ENCODE assay signal across 17 cellular contexts in genomic region chr5:32279786-32280185, GRCh38. TPM values are rescaled to one million over a fixed set of nuclear protein-coding genes. Genes with fewer than 3 reads are reported as not detected.
DNase-seq lines count a peak whose midpoint lies in the region; ATAC-seq and TF ChIP-seq lines count a peak whose summit lies in the region.
"Had no signal": no experiment of that assay in that cellular context is flagged by ENCODE, and none has a peak within 500 bp of the region (broad histone marks: within the 10 kb centered on the region; RNA-seq: fewer than 3 reads in every experiment).

No MANE protein-coding gene starts in this region.

- POLR2A ChIA-PET in CD8-positive, alpha-beta T cell (lab: Charles Lee): no interaction called here
- POLR2A ChIA-PET in naive thymus-derived CD4-positive, alpha-beta T cell (lab: Charles Lee): interaction anchor here (0.6 kb wide), 1 partner anchor 1568 kb away, joined by 4 read pairs; no protein-coding TSS in a partner anchor

- H3K4me3 Mint-ChIP-seq in CD8-positive, alpha-beta T cell: no peak overlapping the region
- no peak overlapping the region for H3K4me3 Mint-ChIP-seq in activated T-helper 2 cell treated with anti-CD3 and anti-CD28 coated beads, Interferon-gamma antibody, Interleukin-2, Interleukin-4, amounts not matched to agents 10 μg/mL and 5 μg/mL and 100 μg/mL, durations not matched to agents 14 hours and 24 hours and 36 hours (ENCODE audit: low read depth)
- peak overlapping the region in 1 of 10 donors; percentile 33 for H3K4me3 Mint-ChIP-seq in naive thymus-derived CD4-positive, alpha-beta T cell
- H3K4me3 Mint-ChIP-seq: activated naive CD4-positive, alpha-beta T cell treated with anti-CD3 and anti-CD28 coated beads, Interleukin-2, amount 50 U/mL, for 24 hours; neural crest cell had no signal

- H3K36me3 Mint-ChIP-seq in CD8-positive, alpha-beta T cell: peaks cover 37% of the 10 kb centered on the region
- H3K36me3 Mint-ChIP-seq in activated T-helper 2 cell treated with anti-CD3 and anti-CD28 coated beads, Interferon-gamma antibody, Interleukin-2, Interleukin-4, amounts not matched to agents 10 μg/mL and 5 μg/mL and 100 μg/mL, durations not matched to agents 14 hours and 24 hours and 36 hours (ENCODE audit: low read depth): peaks cover 43% of the 10 kb centered on the region
- H3K36me3 Mint-ChIP-seq in naive thymus-derived CD4-positive, alpha-beta T cell: peaks cover 0 to 40% (median 6%) of the 10 kb centered on the region in 5 donors

- no peak for TF ChIP-seq CTCF in CD8-positive, alpha-beta T cell (IDR thresholded peaks at IDR 0.05)
- no peak for TF ChIP-seq CTCF in KMS-11 (conservative IDR thresholded peaks at IDR 0.05; ENCODE audit: low read depth, low read length)

- H3K4me1 ChIP-seq in CD8-positive, alpha-beta T cell (ENCODE audit: insufficient read depth, low read length): peaks cover 12% of the 10 kb centered on the region
- peaks cover 92% of the 10 kb centered on the region for H3K4me1 ChIP-seq in KMS-11 (ENCODE audit: low read depth, poor library complexity, severe bottlenecking)
- peaks cover 7 to 21% of the 10 kb centered on the region in 2 donors for H3K4me1 ChIP-seq in naive thymus-derived CD4-positive, alpha-beta T cell (ENCODE audit: control insufficient read depth in 2 of 2, insufficient read depth in 2 of 2, low read length in 2 of 2)

- peak overlapping the region; percentile 52 for H3K4me2 ChIP-seq in KMS-11

- H3K9me3 ChIP-seq in CD8-positive, alpha-beta T cell (ENCODE audit: low read length): no peaks in the 10 kb centered on the region
- no peaks in the 10 kb centered on the region for H3K9me3 ChIP-seq in naive thymus-derived CD4-positive, alpha-beta T cell (ENCODE audit: control insufficient read depth in 2 of 3, low read length in 3 of 3)
- H3K9me3 ChIP-seq in MG63: no peaks in the 10 kb centered on the region
- H3K9me3 ChIP-seq: body of pancreas, tibial nerve had no signal

- no peaks in the 10 kb centered on the region for H3K9me3 Mint-ChIP-seq in CD8-positive, alpha-beta T cell
- no peaks in the 10 kb centered on the region for H3K9me3 Mint-ChIP-seq in activated T-helper 2 cell treated with anti-CD3 and anti-CD28 coated beads, Interferon-gamma antibody, Interleukin-2, Interleukin-4, amounts not matched to agents 10 μg/mL and 5 μg/mL and 100 μg/mL, durations not matched to agents 14 hours and 24 hours and 36 hours
- H3K9me3 Mint-ChIP-seq in naive thymus-derived CD4-positive, alpha-beta T cell: peaks cover 0 to 4% (median 0%) of the 10 kb centered on the region in 11 donors
- H3K9me3 Mint-ChIP-seq: activated naive CD4-positive, alpha-beta T cell treated with anti-CD3 and anti-CD28 coated beads, Interleukin-2, amount 50 U/mL, for 24 hours; neural crest cell had no signal

- peaks cover 27% of the 10 kb centered on the region; the same call in 1 of the 2 replicates for H3K79me2 ChIP-seq in KMS-11 (ENCODE audit: insufficient read depth, low read depth)

- CTCF ChIA-PET in CD8-positive, alpha-beta T cell (lab: Charles Lee): interaction anchor here (1.3 to 1.4 kb wide), 2 partner anchors 47 to 50 kb away, joined by 3 to 4 read pairs; no protein-coding TSS in a partner anchor
- CTCF ChIA-PET in naive thymus-derived CD4-positive, alpha-beta T cell (lab: Charles Lee): no interaction called here

- no peaks in the 10 kb centered on the region for H3K36me3 ChIP-seq in CD8-positive, alpha-beta T cell (ENCODE audit: insufficient read depth, low read length)
- H3K36me3 ChIP-seq in KMS-11 (ENCODE audit: insufficient read depth) (no peaks in the 10 kb centered on the region), MG63 (peaks cover 13% of the 10 kb centered on the region)
- peaks cover 0 to 6% (median 0%) of the 10 kb centered on the region in 3 experiments for H3K36me3 ChIP-seq in naive thymus-derived CD4-positive, alpha-beta T cell (ENCODE audit: control insufficient read depth in 2 of 3, insufficient read depth in 3 of 3, low read length in 3 of 3)

- no peak for ATAC-seq in CD8-positive, alpha-beta T cell
- ATAC-seq in naive thymus-derived CD4-positive, alpha-beta T cell: no peak
- ATAC-seq in HG02884 (IDR thresholded peaks at IDR 0.05; ENCODE audit: unreplicated experiment): no peak
- ATAC-seq: body of pancreas had no signal

- no peaks in the 10 kb centered on the region for H3K27me3 Mint-ChIP-seq in CD8-positive, alpha-beta T cell (ENCODE audit: low read depth)
- no peaks in the 10 kb centered on the region for H3K27me3 Mint-ChIP-seq in activated T-helper 2 cell treated with anti-CD3 and anti-CD28 coated beads, Interferon-gamma antibody, Interleukin-2, Interleukin-4, amounts not matched to agents 10 μg/mL and 5 μg/mL and 100 μg/mL, durations not matched to agents 14 hours and 24 hours and 36 hours (ENCODE audit: low read depth)
- H3K27me3 Mint-ChIP-seq in naive thymus-derived CD4-positive, alpha-beta T cell: no peaks in the 10 kb centered on the region
- H3K27me3 Mint-ChIP-seq: activated naive CD4-positive, alpha-beta T cell treated with anti-CD3 and anti-CD28 coated beads, Interleukin-2, amount 50 U/mL, for 24 hours had no signal

- no peak overlapping the region for H2AFZ ChIP-seq in KMS-11 (ENCODE audit: low read depth)

- peak overlapping the region; percentile 11; the same call in 1 of the 2 replicates for H3K9ac ChIP-seq in KMS-11

- no peak overlapping the region for H3K27ac ChIP-seq in CD8-positive, alpha-beta T cell (ENCODE audit: low read depth, low read length)
- H3K27ac ChIP-seq in KMS-11: peak overlapping the region; percentile 78
- H3K27ac ChIP-seq in naive thymus-derived CD4-positive, alpha-beta T cell (ENCODE audit: low read depth, low read length): no peak overlapping the region
- H3K27ac ChIP-seq: tibial nerve had no signal

- H3K27me3 ChIP-seq in CD8-positive, alpha-beta T cell (ENCODE audit: insufficient read depth, low read length): no peaks in the 10 kb centered on the region
- H3K27me3 ChIP-seq in KMS-11 (ENCODE audit: insufficient read depth, low read depth) (no peaks in the 10 kb centered on the region), MG63 (no peaks in the 10 kb centered on the region)
- H3K27me3 ChIP-seq in naive thymus-derived CD4-positive, alpha-beta T cell (ENCODE audit: control insufficient read depth in 2 of 2, insufficient read depth in 2 of 2, low read length in 2 of 2): no peaks in the 10 kb centered on the region
- H3K27me3 ChIP-seq: body of pancreas, tibial nerve had no signal

- no peaks in the 10 kb centered on the region for H4K20me1 ChIP-seq in KMS-11 (ENCODE audit: insufficient read depth)

- peak overlapping the region; percentile 70 for H3K27ac Mint-ChIP-seq in CD8-positive, alpha-beta T cell
- peak overlapping the region; percentile 63 for H3K27ac Mint-ChIP-seq in activated T-helper 2 cell treated with anti-CD3 and anti-CD28 coated beads, Interferon-gamma antibody, Interleukin-2, Interleukin-4, amounts not matched to agents 10 μg/mL and 5 μg/mL and 100 μg/mL, durations not matched to agents 14 hours and 24 hours and 36 hours
- peak overlapping the region in 7 of 9 donors; percentile 6 to 87 (median 36) for H3K27ac Mint-ChIP-seq in naive thymus-derived CD4-positive, alpha-beta T cell

- DNase-seq in CD8-positive, alpha-beta T cell: no peak
- no peak for DNase-seq in activated T-helper 2 cell treated with anti-CD3 and anti-CD28 coated beads, Interferon-gamma antibody, Interleukin-2, Interleukin-4, amounts not matched to agents 10 μg/mL and 5 μg/mL and 100 μg/mL, durations not matched to agents 14 hours and 24 hours and 36 hours (ENCODE audit: low spot score)
- no peak for DNase-seq in naive thymus-derived CD4-positive, alpha-beta T cell
- DNase-seq in MG63 (no peak), NCI-H2196 (lab: John Stamatoyannopoulos, UW; ENCODE audit: unreplicated experiment) (no peak)
- DNase-seq: activated CD4-positive, alpha-beta T cell treated with anti-CD3 and anti-CD28 coated beads, Interleukin-2, amount 50 U/mL, for 1 hour; body of pancreas; GOT3; NCI-H1092 treated with DMSO at 0.1 percent for 48 hours; NCI-H2029 treated with DMSO at 0.1 percent for 48 hours; NK-92 treated with Interleukin-12 subunit alpha and Interleukin-12 subunit beta, amount 100 ng/mL, for 24 hours; posterior cingulate gyrus had no signal

- no peak overlapping the region for H3K4me3 ChIP-seq in CD8-positive, alpha-beta T cell (ENCODE audit: low read depth, low read length)
- H3K4me3 ChIP-seq in KMS-11 (IDR thresholded peaks at IDR 0.05; ENCODE audit: insufficient read depth, low read depth, low read length) (no peak overlapping the region), MG63 (no peak overlapping the region)
- no peak overlapping the region for H3K4me3 ChIP-seq in naive thymus-derived CD4-positive, alpha-beta T cell (ENCODE audit: low read length)
- H3K4me3 ChIP-seq: body of pancreas, tibial nerve had no signal

- intact Hi-C loops in CD8-positive, alpha-beta T cell (cut with DNase I, micrococcal nuclease): loop anchor here in 1 of 2 experiments (5.0 kb wide), 1 partner anchor 33 kb away; the partner anchor contains the start of gene MTMR12
- intact Hi-C loops in activated T-helper 2 cell treated with anti-CD3 and anti-CD28 coated beads, Interferon-gamma antibody, Interleukin-2, Interleukin-4, amounts not matched to agents 10 μg/mL and 5 μg/mL and 100 μg/mL, durations not matched to agents 14 hours and 24 hours and 36 hours (cut with micrococcal nuclease): loop anchor here (1.0 to 2.0 kb wide), 3 partner anchors 17 to 105 kb away; partner anchors contain the start of gene GOLPH3
- intact Hi-C loops in naive thymus-derived CD4-positive, alpha-beta T cell (cut with micrococcal nuclease): loop anchor here (1.0 to 5.0 kb wide), 2 partner anchors 34 to 48 kb away; no protein-coding TSS in a partner anchor

- peaks cover 64% of the 10 kb centered on the region for H3K4me1 Mint-ChIP-seq in CD8-positive, alpha-beta T cell (ENCODE audit: low read depth)
- peaks cover 55% of the 10 kb centered on the region for H3K4me1 Mint-ChIP-seq in activated T-helper 2 cell treated with anti-CD3 and anti-CD28 coated beads, Interferon-gamma antibody, Interleukin-2, Interleukin-4, amounts not matched to agents 10 μg/mL and 5 μg/mL and 100 μg/mL, durations not matched to agents 14 hours and 24 hours and 36 hours (ENCODE audit: low read depth)
- peaks cover 21 to 75% (median 62%) of the 10 kb centered on the region in 7 donors for H3K4me1 Mint-ChIP-seq in naive thymus-derived CD4-positive, alpha-beta T cell

RNA-seq across cellular contexts. Expression of gene MTMR12, which starts 33.0 kb away (rescaled TPM):
- 10 to 100 TPM; 20.0 to 21.2 TPM for total RNA-seq in CD8-positive, alpha-beta T cell
- 22.7 and 23.5 TPM in 2 replicates for total RNA-seq in activated T-helper 2 cell treated with anti-CD3 and anti-CD28 coated beads, Interferon-gamma antibody, Interleukin-2, Interleukin-4, amounts not matched to agents 10 μg/mL and 5 μg/mL and 100 μg/mL, durations not matched to agents 14 hours and 24 hours and 36 hours
- 10 to 100 TPM; 19.0 to 28.2 (median 24.0) TPM for total RNA-seq in naive thymus-derived CD4-positive, alpha-beta T cell
- 10 to 100 TPM; 12.4 to 17.2 TPM for polyA plus RNA-seq in naive thymus-derived CD4-positive, alpha-beta T cell
- total RNA-seq in MG63 (2014; rRNA removed; shearing (Covaris generic); ENCODE audit: low replicate concordance): 11.7 and 12.1 TPM in 2 replicates
